8 cellular contexts compared by ENCODE assay signal in the genomic region with DNA sequence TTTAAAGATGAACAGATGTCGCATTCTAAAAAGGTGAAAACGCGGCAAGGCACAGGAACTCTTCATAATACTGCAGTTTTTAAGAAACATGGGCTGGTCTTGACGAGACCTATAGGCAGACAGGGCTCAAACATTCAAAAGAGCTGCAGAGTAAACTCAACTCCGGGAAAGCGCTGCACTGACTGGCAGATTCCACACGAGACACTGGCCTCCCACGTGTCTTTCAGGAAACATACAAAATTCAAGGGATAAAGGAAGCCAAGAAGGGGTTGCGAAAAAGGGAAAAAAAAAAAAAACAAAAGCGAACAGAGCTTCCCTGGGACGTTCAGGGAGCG. TPM values are rescaled to one million over a fixed set of nuclear protein-coding genes. Genes with fewer than 3 reads are reported as not detected.
DNase-seq lines count a peak whose midpoint lies in the region; ATAC-seq and TF ChIP-seq lines count a peak whose summit lies in the region.

No MANE protein-coding gene starts in this region.

- H3K4me3 ChIP-seq in PC-3 (ENCODE audit: low read length) (peak overlapping the region; percentile 91), cardiac muscle cell (peak overlapping the region; percentile 98)

- peaks cover 56% of the 10 kb centered on the region for H3K79me2 ChIP-seq in PC-3 (ENCODE audit: low read length)

- peaks cover 39% of the 10 kb centered on the region for H3K4me1 Mint-ChIP-seq in osteocyte (ENCODE audit: unreplicated experiment)

- peak overlapping the region; percentile 100 for H3K9ac ChIP-seq in PC-3 (ENCODE audit: low read length)

- CTCF ChIA-PET in PC-3 (lab: Charles Lee): interaction anchor here (0.5 to 1.4 kb wide), 6 partner anchors 13 to 420 kb away, joined by 3 to 5 read pairs (median 4); partner anchors contain the start of genes DMAC2L and L2HGDH

- H3K4me2 ChIP-seq in PC-3 (ENCODE audit: low read length): peak overlapping the region; percentile 91

- peaks cover 32% of the 10 kb centered on the region for H3K36me3 Mint-ChIP-seq in osteocyte (ENCODE audit: unreplicated experiment)

- H3K9me3 ChIP-seq in PC-3 (ENCODE audit: low read length) (no peaks in the 10 kb centered on the region), cardiac muscle cell (ENCODE audit: low read depth) (no peaks in the 10 kb centered on the region)

- TF ChIP-seq CTCF in PC-3 (conservative IDR thresholded peaks at IDR 0.05; ENCODE audit: low read depth, low read length) (no peak), cardiac muscle cell (IDR thresholded peaks at IDR 0.05; ENCODE audit: low read depth, low read length) (no peak), osteocyte (IDR thresholded peaks at IDR 0.05) (no peak)

- H3K4me1 ChIP-seq in PC-3 (ENCODE audit: insufficient read depth, low read length) (peaks cover 19% of the 10 kb centered on the region), cardiac muscle cell (ENCODE audit: low read depth) (peaks cover 35% of the 10 kb centered on the region)

- peak; percentile 39 for ATAC-seq in GM21390 (IDR thresholded peaks at IDR 0.05; ENCODE audit: unreplicated experiment)
- ATAC-seq in PC-3: peak; percentile 32

- H3K27ac Mint-ChIP-seq in osteocyte (ENCODE audit: unreplicated experiment): peak overlapping the region; percentile 98

- no peaks in the 10 kb centered on the region for H3K9me2 ChIP-seq in PC-3 (replicated peaks; ENCODE audit: low read length)

- no peaks in the 10 kb centered on the region for H3K27me3 Mint-ChIP-seq in osteocyte (ENCODE audit: unreplicated experiment)

- POLR2A ChIA-PET in PC-3 (lab: Charles Lee; ENCODE audit: unreplicated experiment): interaction anchor here (0.6 to 1.3 kb wide), 11 partner anchors 15 to 278 kb away, joined by 3 to 28 read pairs (median 5); no protein-coding TSS in a partner anchor

- H4K20me1 ChIP-seq in PC-3 (ENCODE audit: low read length): peaks cover 38% of the 10 kb centered on the region

- H2AFZ ChIP-seq in PC-3 (ENCODE audit: low read length): peak overlapping the region; percentile 74

- TSS peak; percentile 72 for BruUV-seq in PC-3 (replicated peaks; lab: Mats Ljungman, UMichigan)

- peaks cover under 1% of the 10 kb centered on the region for H3F3A ChIP-seq in PC-3 (ENCODE audit: low read length, unreplicated experiment)

- no peaks in the 10 kb centered on the region for H3K9me3 Mint-ChIP-seq in osteocyte (ENCODE audit: unreplicated experiment)

- H3K27ac ChIP-seq in PC-3 (ENCODE audit: low read length) (peak overlapping the region; percentile 94), adipose tissue (ENCODE audit: low read depth, low read length) (peak overlapping the region; percentile 97), cardiac muscle cell (peak overlapping the region; percentile 98)

- DNase-seq in DMS53 (lab: John Stamatoyannopoulos, UW): peak; percentile 76
- peak; percentile 53 for DNase-seq in HuH-7.5 (ENCODE audit: low spot score)
- peak; percentile 63 for DNase-seq in PC-3
- peak in 1 of 2 donors; percentile 93 for DNase-seq in cardiac muscle cell (ENCODE audit: low read depth in 1 of 2, low spot score in 1 of 2)
- DNase-seq in osteocyte (ENCODE audit: extremely low spot score, unreplicated experiment): no peak
- DNase-seq in amniotic stem cell (lab: John Stamatoyannopoulos, UW): no peak

- peak overlapping the region; percentile 89 for H3K4me3 Mint-ChIP-seq in osteocyte (ENCODE audit: unreplicated experiment)

- H3K27me3 ChIP-seq in PC-3 (ENCODE audit: low read length) (no peaks in the 10 kb centered on the region), cardiac muscle cell (no peaks in the 10 kb centered on the region)

- H3K36me3 ChIP-seq in PC-3 (ENCODE audit: low read depth, low read length) (peaks cover 32% of the 10 kb centered on the region), cardiac muscle cell (peaks cover 8% of the 10 kb centered on the region)

- 1 to 2% (median 1%) methylated on average over 11 to 12 of the region's 12 CpGs for WGBS in adipose tissue, 3 donors

- intact Hi-C loops in PC-3 (cut with micrococcal nuclease): loop anchor here (1.0 to 2.0 kb wide), 5 partner anchors 17 to 213 kb away; no protein-coding TSS in a partner anchor

RNA-seq across cellular contexts. Expression of gene ARF6, which starts 0.6 kb away (rescaled TPM):
- total RNA-seq in PC-3 (2014; rRNA removed): 86.4 and 107 TPM in 2 replicates
- polyA plus RNA-seq in adipose tissue: 10 to 100 TPM; 13.2 to 40.7 (median 36.2) TPM
- total RNA-seq in cardiac muscle cell: 22.5 and 23.3 TPM in 2 replicates
- polyA plus RNA-seq in cardiac muscle cell: 27.8 and 28.4 TPM in 2 replicates
- 53.4 and 55.2 TPM in 2 replicates for total RNA-seq in osteocyte

RNA-seq across cellular contexts. Expression of gene NEMF, which starts 39.7 kb away (rescaled TPM):
- total RNA-seq in PC-3 (2014; rRNA removed) (52.9 and 54.0 TPM in 2 replicates), cardiac muscle cell (33.9 and 43.9 TPM in 2 replicates), osteocyte (61.4 and 71.3 TPM in 2 replicates)
- polyA plus RNA-seq in adipose tissue (10 to 100 TPM in 2 of 3 donors, 1 to 10 TPM in 1; 8.1 to 38.7 (median 21.0) TPM), cardiac muscle cell (71.9 and 80.5 TPM in 2 replicates)

Comparison
In these comparisons a context has a peak if more than half of its experiments do, and no peak if none do; other contexts are left out.
1. DNase-seq: peak in DMS53 (single experiment), HuH-7.5 (single experiment) and PC-3 (single experiment); none in osteocyte (single experiment) and amniotic stem cell (single experiment).
2. Peak in every context shown above with its lines, with median percentiles within 50 percentile points of each other: H3K27ac ChIP-seq.